Comparison of ENCODE assay signal across 12 cellular contexts in the genomic region with DNA sequence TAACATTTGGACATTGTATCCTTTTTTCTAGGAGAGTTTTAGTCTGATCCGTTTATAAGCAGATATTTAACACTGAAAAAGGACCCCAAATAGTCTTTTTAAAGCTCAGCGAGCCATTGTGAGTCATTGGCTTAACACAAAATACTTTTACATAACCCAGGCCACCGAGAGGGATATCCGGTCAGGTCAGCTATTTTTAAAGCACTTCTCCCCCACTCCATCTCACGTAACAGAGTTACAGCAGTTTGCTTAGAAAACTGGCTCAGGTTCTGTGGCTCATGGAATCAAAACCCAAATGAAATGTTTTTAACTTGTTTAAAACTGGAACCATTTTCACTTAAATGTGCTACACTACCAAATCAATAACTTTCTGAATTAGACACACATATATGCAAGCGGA. TPM values are rescaled to one million over a fixed set of nuclear protein-coding genes. Genes with fewer than 3 reads are reported as not detected.
A peak's percentile ranks its signal among the peaks of the same experiment; 100 is the strongest.
DNase-seq lines count a peak whose midpoint lies in the region; ATAC-seq and TF ChIP-seq lines count a peak whose summit lies in the region.
"Had no signal": no experiment of that assay in that cellular context is flagged by ENCODE, and none has a peak within 500 bp of the region (broad histone marks: within the 10 kb centered on the region; RNA-seq: fewer than 3 reads in every experiment).

No MANE protein-coding gene starts in this region.

- H3K9me3 ChIP-seq in SJCRH30 (replicated peaks), result no peaks in the 10 kb centered on the region
- H3K9me3 ChIP-seq in left lung, result no peaks in the 10 kb centered on the region
- H3K9me3 ChIP-seq in naive thymus-derived CD4-positive, alpha-beta T cell (ENCODE audit: control insufficient read depth in 2 of 3, low read length in 3 of 3), result no peaks in the 10 kb centered on the region
- H3K9me3 ChIP-seq: vagina had no signal

- H3K36me3 ChIP-seq in SJCRH30 (no peaks in the 10 kb centered on the region), left lung (no peaks in the 10 kb centered on the region), H7 (replicated peaks; ENCODE audit: control insufficient read depth, insufficient read depth, low read length) (no peaks in the 10 kb centered on the region)
- no peaks in the 10 kb centered on the region for H3K36me3 ChIP-seq in naive thymus-derived CD4-positive, alpha-beta T cell (ENCODE audit: control insufficient read depth in 2 of 3, insufficient read depth in 3 of 3, low read length in 3 of 3)
- H3K36me3 ChIP-seq: vagina had no signal

- intact Hi-C loops in left lung (cut with DNase I), result no loop called here
- intact Hi-C loops in naive thymus-derived CD4-positive, alpha-beta T cell (cut with micrococcal nuclease), result no loop called here

- H3K27me3 Mint-ChIP-seq in naive thymus-derived CD4-positive, alpha-beta T cell, result peaks cover 18 to 47% (median 38%) of the 10 kb centered on the region in 5 donors

- H3K27me3 ChIP-seq in SJCRH30 (0 out of 2 replicates have a peak, but pooled peaks cover 6% of the 10 kb centered on the region), left lung (no peaks in the 10 kb centered on the region), H7 (ENCODE audit: control insufficient read depth, insufficient read depth, low read length) (no peaks in the 10 kb centered on the region)
- H3K27me3 ChIP-seq in naive thymus-derived CD4-positive, alpha-beta T cell (ENCODE audit: control insufficient read depth in 2 of 2, insufficient read depth in 2 of 2, low read length in 2 of 2), result no peaks in the 10 kb centered on the region
- H3K27me3 ChIP-seq: vagina had no signal

- H3K27ac ChIP-seq in SJCRH30, result no peak overlapping the region
- peak overlapping the region in 1 of 2 donors; percentile 39 for H3K27ac ChIP-seq in left lung
- H3K27ac ChIP-seq in naive thymus-derived CD4-positive, alpha-beta T cell (ENCODE audit: low read depth, low read length), result no peak overlapping the region
- H3K27ac ChIP-seq: vagina had no signal

- no peak overlapping the region for H3K4me3 Mint-ChIP-seq in naive thymus-derived CD4-positive, alpha-beta T cell

- H3K4me3 ChIP-seq in GM12865 (ENCODE audit: low read depth, low read length) (peak overlapping the region; percentile 24), SJCRH30 (no peak overlapping the region), left lung (no peak overlapping the region), H7 (ENCODE audit: insufficient read depth, low read depth, low read length) (no peak overlapping the region)
- H3K4me3 ChIP-seq in naive thymus-derived CD4-positive, alpha-beta T cell (ENCODE audit: low read length), result no peak overlapping the region
- H3K4me3 ChIP-seq: vagina had no signal

- H3K27ac Mint-ChIP-seq in naive thymus-derived CD4-positive, alpha-beta T cell, result no peak overlapping the region

- H3K4me1 ChIP-seq in SJCRH30 (peaks cover 24% of the 10 kb centered on the region), left lung (no peaks in the 10 kb centered on the region)
- no peaks in the 10 kb centered on the region for H3K4me1 ChIP-seq in naive thymus-derived CD4-positive, alpha-beta T cell (ENCODE audit: control insufficient read depth in 2 of 2, insufficient read depth in 2 of 2, low read length in 2 of 2)
- H3K4me1 ChIP-seq: vagina had no signal

- TF ChIP-seq CTCF in GM12865 (IDR thresholded peaks at IDR 0.05; ENCODE audit: insufficient read depth, low read depth, low read length, missing control alignments) (no peak), left lung (IDR thresholded peaks at IDR 0.05) (no peak)

- ATAC-seq in HG02759 (IDR thresholded peaks at IDR 0.05; ENCODE audit: unreplicated experiment) (peak; percentile 61), left lung (peak; percentile 72)
- no peak for ATAC-seq in naive thymus-derived CD4-positive, alpha-beta T cell

- no peaks in the 10 kb centered on the region for H3K4me1 Mint-ChIP-seq in naive thymus-derived CD4-positive, alpha-beta T cell

- DNase-seq in GM12865 (ENCODE audit: low read depth), result peak; percentile 83
- peak; percentile 23 to 54 for DNase-seq in SJCRH30
- peak in 1 of 2 donors; percentile 34 for DNase-seq in left lung
- DNase-seq in naive thymus-derived CD4-positive, alpha-beta T cell, result no peak
- DNase-seq in H7, result no peak
- DNase-seq in cerebellar cortex (ENCODE audit: low spot score), result no peak
- DNase-seq in stimulated activated CD4-positive, alpha-beta T cell treated with anti-CD3 and anti-CD28 coated beads, Interleukin-4, amount 100 ng/mL, for 4 hours, result no peak
- DNase-seq: activated T-cell treated with anti-CD3 and anti-CD28 coated beads, Interleukin-2, amount 50 U/mL, for 1 hour; DMS79; retina had no signal

- POLR2A ChIA-PET in naive thymus-derived CD4-positive, alpha-beta T cell (lab: Charles Lee), result no interaction called here

- CTCF ChIA-PET in naive thymus-derived CD4-positive, alpha-beta T cell (lab: Charles Lee), result no interaction called here

- H3K9me3 Mint-ChIP-seq in naive thymus-derived CD4-positive, alpha-beta T cell, result peaks cover 0 to 3% (median 0%) of the 10 kb centered on the region in 11 donors

- H3K36me3 Mint-ChIP-seq in naive thymus-derived CD4-positive, alpha-beta T cell, result no peaks in the 10 kb centered on the region

RNA-seq across cellular contexts. Expression of gene COL4A3, which starts 23.9 kb away (rescaled TPM):
- 0.03 and 0.34 TPM in 2 replicates for total RNA-seq in SJCRH30 (2014; rRNA removed; shearing (Covaris generic))
- total RNA-seq in left lung, result 10 to 100 TPM; 12.9 to 43.3 TPM
- total RNA-seq in naive thymus-derived CD4-positive, alpha-beta T cell, result under 1 TPM in 2 of 5 experiments, not detected in 3; 0.13 to 0.69 TPM
- polyA plus RNA-seq in naive thymus-derived CD4-positive, alpha-beta T cell, result not detected
- total RNA-seq in H7 (2014; rRNA removed; shearing (Covaris generic)), result 0.07 and 0.67 TPM in 2 replicates

RNA-seq across cellular contexts. Expression of gene COL4A4, which starts 24.3 kb away (rescaled TPM):
- total RNA-seq in SJCRH30 (2014; rRNA removed; shearing (Covaris generic)), result not detected in 2 replicates
- total RNA-seq in left lung, result 10 to 100 TPM; 14.1 to 51.2 TPM
- under 1 TPM in 2 of 5 experiments, not detected in 3; 0.29 to 0.39 TPM for total RNA-seq in naive thymus-derived CD4-positive, alpha-beta T cell
- polyA plus RNA-seq in naive thymus-derived CD4-positive, alpha-beta T cell, result under 1 TPM; 0.08 TPM
- 0.42 and 0.67 TPM in 2 replicates for total RNA-seq in H7 (2014; rRNA removed; shearing (Covaris generic))

Comparison
In these comparisons a context has a peak if more than half of its experiments do, and no peak if none do; other contexts are left out.
1. DNase-seq: peak in GM12865 (single experiment) and SJCRH30 (2 of 2); none in naive thymus-derived CD4-positive, alpha-beta T cell (0 of 9), H7 (single experiment), cerebellar cortex (single experiment) and stimulated activated CD4-positive, alpha-beta T cell treated with anti-CD3 and anti-CD28 coated beads, Interleukin-4, amount 100 ng/mL, for 4 hours (0 of 2).